Comparison of ENCODE assay signal across 35 cellular contexts in genomic region chr22:50461979-50462540, GRCh38. TPM values are rescaled to one million over a fixed set of nuclear protein-coding genes. Genes with fewer than 3 reads are reported as not detected.
"Had no signal": no experiment of that assay in that cellular context is flagged by ENCODE, and none has a peak within 500 bp of the region (broad histone marks: within the 10 kb centered on the region; RNA-seq: fewer than 3 reads in every experiment).

No MANE protein-coding gene starts in this region.

- H3K9me3 Mint-ChIP-seq: activated B cell treated with CpG ODN at 0.5 μM for 24 hours; activated CD8-positive, alpha-beta T cell treated with anti-CD3 and anti-CD28 coated beads for 36 hours; activated T-cell treated with anti-CD3 and anti-CD28 coated beads, Interleukin-2, amount 50 U/mL, for 4 hours; activated T-helper 17 cell treated with anti-CD3 and anti-CD28 coated beads, Interleukin-2, amount 50 U/mL, for 72 hours; dendritic cell treated with granulocyte-macrophage colony-stimulating factor and Interleukin-4, amounts not matched to agents 40 ng/mL and 50 ng/mL, for 4 days; effector memory CD8-positive, alpha-beta T cell; T-helper 1 cell treated with Interleukin-12 subunit alpha and Interleukin-12 subunit beta and Interleukin-4 antibody, amounts not matched to agents 30 μg/mL and 1 μg/mL, for 36 hours had no signal

- H2AFZ ChIP-seq: hepatocyte had no signal

- H3K27ac ChIP-seq: brain microvascular endothelial cell, coronary artery, epithelial cell of prostate, gastroesophageal sphincter, heart right ventricle, hepatocyte, WERI-Rb-1 had no signal

- H3K4me3 Mint-ChIP-seq: activated B cell treated with CpG ODN at 0.5 μM for 24 hours; activated CD8-positive, alpha-beta T cell treated with anti-CD3 and anti-CD28 coated beads for 36 hours; activated naive CD8-positive, alpha-beta T cell; activated T-cell treated with anti-CD3 and anti-CD28 coated beads, Interleukin-2, amount 50 U/mL, for 4 hours; activated T-helper 17 cell treated with anti-CD3 and anti-CD28 coated beads, Interleukin-2, amount 50 U/mL, for 72 hours; dendritic cell treated with granulocyte-macrophage colony-stimulating factor and Interleukin-4, amounts not matched to agents 40 ng/mL and 50 ng/mL, for 4 days; effector memory CD8-positive, alpha-beta T cell; T-helper 1 cell treated with Interleukin-12 subunit alpha and Interleukin-12 subunit beta and Interleukin-4 antibody, amounts not matched to agents 30 μg/mL and 1 μg/mL, for 36 hours had no signal

- DNase-seq: activated B cell treated with CpG ODN at 0.5 μM for 24 hours; activated CD4-positive, alpha-beta T cell treated with anti-CD3 and anti-CD28 coated beads for 48 hours; activated CD4-positive, alpha-beta T cell treated with anti-CD3 and anti-CD28 coated beads, Interleukin-2, amount 50 U/mL, for 1 hour; activated CD4-positive, alpha-beta T cell treated with anti-CD3 and anti-CD28 coated beads, Interleukin-2, amount 50 U/mL, for 48 hours; activated CD8-positive, alpha-beta memory T cell treated with anti-CD3 and anti-CD28 coated beads for 24 hours; activated CD8-positive, alpha-beta T cell treated with anti-CD3 and anti-CD28 coated beads for 36 hours; activated effector memory CD4-positive, alpha-beta T cell treated with Interleukin-2 at 50 U/mL for 16 hours; activated gamma-delta T cell treated with Interleukin-2 at 50 U/mL for 16 hours; activated naive CD4-positive, alpha-beta T cell treated with anti-CD3 and anti-CD28 coated beads, Interleukin-2, amount 50 U/mL, for 16 hours; activated naive CD4-positive, alpha-beta T cell treated with Interleukin-2 at 50 U/mL for 16 hours; activated T-cell treated with anti-CD3 and anti-CD28 coated beads, Interleukin-2, amount 50 U/mL, for 4 hours; amniotic stem cell; anterior cingulate cortex; brain microvascular endothelial cell; effector CD4-positive, alpha-beta T cell; effector memory CD8-positive, alpha-beta T cell; esophagus squamous epithelium; foreskin melanocyte; heart right ventricle; T-helper 9 cell; WERI-Rb-1 had no signal

- H3K4me1 Mint-ChIP-seq: activated T-helper 17 cell treated with anti-CD3 and anti-CD28 coated beads, Interleukin-2, amount 50 U/mL, for 72 hours had no signal

- H3K27me3 ChIP-seq: brain microvascular endothelial cell, esophagus squamous epithelium, gastroesophageal sphincter, heart right ventricle, hepatocyte had no signal

- H3K4me2 ChIP-seq: hepatocyte had no signal

- H3K4me3 ChIP-seq: coronary artery, esophagus squamous epithelium, gastroesophageal sphincter, heart right ventricle, hepatocyte had no signal

- ATAC-seq: activated CD4-positive, CD25-positive, alpha-beta regulatory T cell treated with anti-CD3 and anti-CD28 coated beads, Interleukin-2, amount 50 U/mL, for 24 hours; activated CD8-positive, alpha-beta T cell treated with anti-CD3 and anti-CD28 coated beads for 36 hours; activated T-cell treated with anti-CD3 and anti-CD28 coated beads, Interleukin-2, amount 50 U/mL, for 4 hours; activated T-helper 17 cell treated with anti-CD3 and anti-CD28 coated beads, Interleukin-2, amount 50 U/mL, for 72 hours; effector memory CD8-positive, alpha-beta T cell; gastroesophageal sphincter; heart right ventricle had no signal

- H3K27ac Mint-ChIP-seq: activated B cell treated with CpG ODN at 0.5 μM for 24 hours; activated CD8-positive, alpha-beta T cell treated with anti-CD3 and anti-CD28 coated beads for 36 hours; activated naive CD8-positive, alpha-beta T cell; activated T-helper 17 cell treated with anti-CD3 and anti-CD28 coated beads, Interleukin-2, amount 50 U/mL, for 72 hours; dendritic cell treated with granulocyte-macrophage colony-stimulating factor and Interleukin-4, amounts not matched to agents 40 ng/mL and 50 ng/mL, for 4 days; T-helper 1 cell treated with Interleukin-12 subunit alpha and Interleukin-12 subunit beta and Interleukin-4 antibody, amounts not matched to agents 30 μg/mL and 1 μg/mL, for 36 hours had no signal

- H3K79me2 ChIP-seq: hepatocyte had no signal

- H3K27me3 Mint-ChIP-seq: activated B cell treated with CpG ODN at 0.5 μM for 24 hours; activated CD8-positive, alpha-beta T cell treated with anti-CD3 and anti-CD28 coated beads for 36 hours; activated naive CD8-positive, alpha-beta T cell; activated T-helper 17 cell treated with anti-CD3 and anti-CD28 coated beads, Interleukin-2, amount 50 U/mL, for 72 hours; dendritic cell treated with granulocyte-macrophage colony-stimulating factor and Interleukin-4, amounts not matched to agents 40 ng/mL and 50 ng/mL, for 4 days; effector memory CD8-positive, alpha-beta T cell had no signal

- H3K9me3 ChIP-seq: esophagus squamous epithelium, gastroesophageal sphincter, heart right ventricle had no signal

- H3K4me1 ChIP-seq: gastroesophageal sphincter, heart right ventricle had no signal

- FAIRE-seq: astrocyte had no signal

RNA-seq across cellular contexts. Expression of gene MIOX, which starts 24.6 kb away (rescaled TPM):
- total RNA-seq: cerebellum, esophagus squamous epithelium, fibroblast of villous mesenchyme, gastroesophageal sphincter, glomerular endothelial cell, heart right ventricle, hepatocyte had no signal
- polyA plus RNA-seq: esophagus, heart right ventricle, hepatocyte had no signal
